In the genomic region with DNA sequence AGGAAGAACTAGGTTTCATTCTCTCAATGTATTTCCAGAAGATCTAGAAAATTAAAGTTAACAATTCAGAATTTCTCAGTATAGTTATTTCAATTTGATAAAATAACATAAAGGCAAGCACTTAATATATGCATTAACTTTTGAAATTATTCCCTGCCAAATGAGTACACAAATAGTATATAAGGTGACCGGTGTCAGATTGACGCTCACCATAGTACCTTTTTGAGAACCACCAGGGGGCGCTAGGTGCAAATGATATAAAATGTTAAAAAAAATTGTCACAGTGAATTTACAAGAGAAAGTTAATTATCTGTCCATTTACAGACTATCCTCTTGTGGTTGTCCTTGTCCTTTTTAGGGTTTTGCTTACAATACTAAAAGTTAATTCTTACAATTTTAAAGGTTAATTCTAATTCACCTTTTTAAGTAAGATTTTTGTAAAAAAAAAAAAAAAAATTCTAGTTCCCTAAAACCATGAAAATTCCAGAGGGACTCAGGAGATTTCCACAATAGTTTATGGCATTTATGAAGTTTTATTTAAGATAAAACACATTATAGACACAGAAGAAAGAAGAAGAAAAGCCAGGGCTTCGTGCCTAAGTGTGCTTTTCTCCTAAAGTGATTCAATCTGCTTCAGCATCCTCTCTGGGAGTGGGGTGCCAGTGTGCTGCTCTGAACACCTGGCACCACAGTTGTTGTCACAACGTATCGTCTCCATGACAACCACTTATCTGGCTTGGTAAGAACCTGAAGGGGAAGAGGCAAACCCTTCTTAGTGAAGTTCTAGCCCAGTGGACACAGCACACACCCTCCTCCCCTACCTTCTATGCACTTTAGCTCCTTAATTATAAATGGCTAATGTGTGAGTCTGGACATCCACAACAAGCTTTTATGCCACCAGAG, we compare ENCODE assay signal across 8 cellular contexts. TPM values are rescaled to one million over a fixed set of nuclear protein-coding genes. Genes with fewer than 3 reads are reported as not detected.
A peak's percentile ranks its signal among the peaks of the same experiment; 100 is the strongest.
DNase-seq lines count a peak whose midpoint lies in the region; ATAC-seq and FAIRE-seq lines count a peak whose summit lies in the region.

No MANE protein-coding gene starts in this region.

- ATAC-seq in HG02642 (IDR thresholded peaks at IDR 0.05; ENCODE audit: poor library complexity, unreplicated experiment): no peak

- FAIRE-seq in HTR-8/SVneo (lab: Jason Lieb, UNC): no peak

- peak; percentile 20 for DNase-seq in NCI-H1436 (lab: John Stamatoyannopoulos, UW)
- no peak for DNase-seq in NCI-H1436 treated with DMSO at 0.1 percent for 48 hours (lab: John Stamatoyannopoulos, UW)
- peak; percentile 56 for DNase-seq in HTR-8/SVneo (ENCODE audit: insufficient read length, low spot score)
- DNase-seq in NOMO-1 treated with DMSO at 0.1 percent for 48 hours (lab: John Stamatoyannopoulos, UW; ENCODE audit: unreplicated experiment): peak; percentile 66
- DNase-seq in activated T-cell treated with anti-CD3 and anti-CD28 coated beads, Interleukin-2, amount 50 U/mL, for 48 hours: peak; percentile 47 to 50
- peak; percentile 48 for DNase-seq in foreskin melanocyte
- peak; percentile 56 for DNase-seq in renal cortical epithelial cell (ENCODE audit: low read depth)

RNA-seq across cellular contexts. Expression of a gene that starts 1.7 kb away (rescaled TPM):
- total RNA-seq in renal cortical epithelial cell: 0.52 and 1.3 TPM in 2 replicates
